1 cellular context compared by ENCODE assay signal in genomic region chr2:27170569-27171337, GRCh38.
TF ChIP-seq lines count a peak whose summit lies in the region.

No MANE protein-coding gene starts in this region.

TF ChIP-seq in GM23338, 12 proteins besides CTCF, POLR2A, EP300 and RAD21:
- TF ChIP-seq ZNF114 (CRISPR knock-in tag; IDR thresholded peaks at IDR 0.05) (no peak), REST (IDR thresholded peaks at IDR 0.05; ENCODE audit: unreplicated experiment) (no peak), NANOG (IDR thresholded peaks at IDR 0.05; ENCODE audit: borderline replicate concordance) (no peak), JUNB (IDR thresholded peaks at IDR 0.05; ENCODE audit: unreplicated experiment) (no peak), EZH2phosphoT487 (IDR thresholded peaks at IDR 0.05; ENCODE audit: unreplicated experiment) (no peak), ZNF462 (CRISPR knock-in tag; IDR thresholded peaks at IDR 0.05) (no peak), EZH2 (IDR thresholded peaks at IDR 0.05; ENCODE audit: low read depth, unreplicated experiment) (no peak), ZNF331 (CRISPR knock-in tag; IDR thresholded peaks at IDR 0.05; ENCODE audit: low read depth) (no peak), POLR2AphosphoS5 (IDR thresholded peaks at IDR 0.05; ENCODE audit: low read depth) (no peak)
